Comparison of ENCODE assay signal across 22 cellular contexts in the genomic region with DNA sequence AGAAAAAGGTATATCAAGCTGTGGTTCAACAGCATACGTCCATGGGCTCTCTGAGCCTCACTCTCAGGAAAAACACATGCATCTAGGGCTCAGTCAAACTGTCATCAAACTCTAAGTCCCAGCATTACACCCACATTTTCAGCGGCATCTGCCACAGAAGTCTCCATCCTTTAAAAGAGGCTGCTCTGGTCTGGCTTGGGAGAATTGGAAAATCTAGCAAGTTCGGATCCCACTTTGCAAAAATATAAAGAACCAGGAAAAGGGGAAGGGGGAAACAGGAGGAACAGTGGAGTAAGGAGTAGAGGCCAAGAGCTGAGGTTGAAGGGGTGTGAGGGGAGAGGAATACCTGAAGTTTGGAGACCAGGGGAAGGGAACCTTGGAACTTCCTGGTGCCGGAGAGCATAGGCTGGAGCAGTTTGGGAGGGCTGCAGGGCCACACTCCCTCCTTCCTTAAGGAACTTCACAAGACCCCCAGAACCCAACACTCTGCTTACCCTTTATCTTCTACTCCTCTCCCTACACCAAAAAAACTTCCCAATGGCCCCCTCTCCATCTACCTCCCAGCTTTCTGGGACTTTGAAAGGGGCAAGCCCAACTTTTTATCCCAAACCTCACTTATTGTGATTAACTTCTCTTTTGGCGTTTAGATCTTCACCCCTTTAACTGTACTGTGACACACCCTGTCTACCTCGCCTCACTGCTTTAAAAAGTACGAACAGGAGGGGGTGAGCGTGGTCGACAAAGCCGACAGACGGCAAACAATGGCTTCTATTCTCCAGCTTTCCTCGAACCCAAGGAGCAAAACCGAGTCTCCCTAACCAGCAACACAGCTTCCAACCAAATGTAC. TPM values are rescaled to one million over a fixed set of nuclear protein-coding genes. Genes with fewer than 3 reads are reported as not detected.
DNase-seq lines count a peak whose midpoint lies in the region; ATAC-seq, FAIRE-seq and TF ChIP-seq lines count a peak whose summit lies in the region.
"Had no signal": no experiment of that assay in that cellular context is flagged by ENCODE, and none has a peak within 500 bp of the region (broad histone marks: within the 10 kb centered on the region; RNA-seq: fewer than 3 reads in every experiment).

No MANE protein-coding gene starts in this region.

- no peak overlapping the region for H2BK5ac ChIP-seq in neuronal stem cell (ENCODE audit: low read length)

- in situ Hi-C loops in GM13976 (cut with MboI; ENCODE audit: low sequenced_read_pairs, unreplicated experiment): loop anchor here (10.0 kb wide), 1 partner anchor 432 kb away; no protein-coding TSS in a partner anchor

- H2BK120ac ChIP-seq in neuronal stem cell (ENCODE audit: low read depth, low read length): no peak overlapping the region

- no peak overlapping the region for H3K9ac ChIP-seq in neuronal stem cell (ENCODE audit: low read depth, low read length, poor library complexity)
- H3K9ac ChIP-seq: GM23248 had no signal

- H3K4me3 ChIP-seq in neuronal stem cell (ENCODE audit: low read length in 2 of 2): peak overlapping the region; percentile 59 to 81
- H3K4me3 ChIP-seq: GM23248, spleen, testis had no signal

- CTCF ChIA-PET in WTC11 (lab: Charles Lee): interaction anchor here (1.0 to 2.2 kb wide), 3 partner anchors 9 to 151 kb away, joined by 4 to 10 read pairs (median 8); no protein-coding TSS in a partner anchor

- no CpG with 5 or more reads among the region's 13 CpGs for WGBS in neuronal stem cell (ENCODE audit: extremely low coverage in 2 of 2, insufficient read length in 2 of 2, insufficient replicate concordance in 1 of 2), 2 donors

- H3K9me3 Mint-ChIP-seq in WTC11: no peaks in the 10 kb centered on the region

- H2AFZ ChIP-seq in neuronal stem cell (ENCODE audit: low read length): no peak overlapping the region
- H2AFZ ChIP-seq: GM23248 had no signal

- H4K8ac ChIP-seq in neuronal stem cell (ENCODE audit: low read depth, low read length): no peak overlapping the region

- peaks cover 6 to 59% of the 10 kb centered on the region in 2 donors for H3K36me3 ChIP-seq in neuronal stem cell (replicated peaks in 1 of 2; ENCODE audit: control insufficient read depth in 2 of 2, insufficient read depth in 2 of 2, low read length in 2 of 2)
- H3K36me3 ChIP-seq: spleen had no signal

- no peak for FAIRE-seq in HTR-8/SVneo (lab: Jason Lieb, UNC)
- FAIRE-seq: TTC549 had no signal

- no peak for ATAC-seq in WTC11
- no peak for ATAC-seq in GM21786 (IDR thresholded peaks at IDR 0.05; ENCODE audit: unreplicated experiment)
- ATAC-seq: left colon, psoas muscle had no signal

- peaks cover 13% of the 10 kb centered on the region for H3K79me1 ChIP-seq in neuronal stem cell (ENCODE audit: low read depth, low read length)

- H2BK12ac ChIP-seq in neuronal stem cell (ENCODE audit: low read length): no peak overlapping the region

- no peak for TF ChIP-seq CTCF in GM13976 (IDR thresholded peaks at IDR 0.05; ENCODE audit: borderline replicate concordance, control extremely low read depth, extremely low read depth, insufficient read depth, missing control alignments)
- no peak for TF ChIP-seq CTCF in WTC11 (IDR thresholded peaks at IDR 0.05)

- H3K4me1 ChIP-seq in neuronal stem cell (ENCODE audit: control insufficient read depth in 2 of 2, insufficient read depth in 1 of 2, low read depth in 1 of 2, low read length in 2 of 2): peaks cover 11 to 32% of the 10 kb centered on the region in 2 donors

- no peak overlapping the region for H3K4ac ChIP-seq in neuronal stem cell (ENCODE audit: low read length)

- H3K27me3 ChIP-seq in neuronal stem cell (ENCODE audit: control insufficient read depth in 3 of 3, insufficient read depth in 3 of 3, low read depth in 1 of 3, low read length in 3 of 3): peaks cover 0 to 17% (median 0%) of the 10 kb centered on the region in 3 experiments

- H3K9me3 ChIP-seq in neuronal stem cell (replicated peaks in 1 of 2; ENCODE audit: control insufficient read depth in 2 of 2, insufficient read depth in 1 of 2, low read depth in 1 of 2, low read length in 2 of 2): peaks cover 0 to 10% of the 10 kb centered on the region in 2 donors
- H3K9me3 ChIP-seq: psoas muscle, testis had no signal

- H3K18ac ChIP-seq in neuronal stem cell (ENCODE audit: low read length): peak overlapping the region; percentile 60

- peak overlapping the region; percentile 67 for H3K4me2 ChIP-seq in neuronal stem cell (ENCODE audit: insufficient read depth, low read length, poor library complexity, severe bottlenecking)

- H3K14ac ChIP-seq in neuronal stem cell (ENCODE audit: low read length): no peak overlapping the region

- H2AK5ac ChIP-seq in neuronal stem cell (ENCODE audit: low read depth, low read length): no peak overlapping the region

- peaks cover 75% of the 10 kb centered on the region for H3K4me1 Mint-ChIP-seq in WTC11

- H3K36me3 Mint-ChIP-seq in WTC11: no peaks in the 10 kb centered on the region

- no peak overlapping the region for H4K91ac ChIP-seq in neuronal stem cell (ENCODE audit: low read depth, low read length, poor library complexity)

- DNase-seq in GM13976 (ENCODE audit: low spot score): peak; percentile 18
- no peak for DNase-seq in WTC11 (ENCODE audit: low spot score)
- peak; percentile 18 for DNase-seq in glomerular visceral epithelial cell (ENCODE audit: extremely low spot score)
- no peak for DNase-seq in neuronal stem cell (ENCODE audit: low spot score)
- DNase-seq in HTR-8/SVneo (ENCODE audit: insufficient read length, low spot score): no peak
- no peak for DNase-seq in D341Med (ENCODE audit: low spot score)
- DNase-seq in Kasumi-1 (lab: John Stamatoyannopoulos, UW): no peak
- DNase-seq: Calu3; central memory CD4-positive, alpha-beta T cell; effector memory CD4-positive, alpha-beta T cell; GM23248; hypothalamus; left colon; NCI-H1436 treated with DMSO at 0.1 percent for 48 hours; NCI-H2171 treated with DMSO at 0.1 percent for 48 hours; NCI-H748 treated with DMSO at 0.1 percent for 48 hours; psoas muscle; spleen; testis had no signal

- peaks cover 100% of the 10 kb centered on the region for H3K27me3 Mint-ChIP-seq in WTC11 (ENCODE audit: low read depth)

- H3K23ac ChIP-seq in neuronal stem cell (ENCODE audit: low read depth, low read length, poor library complexity): no peak overlapping the region

- POLR2A ChIA-PET in WTC11 (lab: Charles Lee): interaction anchor here (1.0 kb wide), 1 partner anchor 151 kb away, joined by 3 read pairs; no protein-coding TSS in a partner anchor

- peak overlapping the region; percentile 49 for H3K4me3 Mint-ChIP-seq in WTC11

- no peak overlapping the region for H3K27ac Mint-ChIP-seq in WTC11

- no peak overlapping the region for H2BK15ac ChIP-seq in neuronal stem cell (ENCODE audit: low read length)

- no peak overlapping the region for H3K27ac ChIP-seq in neuronal stem cell (replicated peaks; ENCODE audit: low read length)
- H3K27ac ChIP-seq: GM23248, psoas muscle, spleen, testis had no signal

TF ChIP-seq in WTC11, 78 proteins besides CTCF, POLR2A, EP300 and RAD21 (continues in another document):
- TF ChIP-seq HMGA2 (CRISPR knock-in tag; IDR thresholded peaks at IDR 0.05) (no peak), TP53 (CRISPR knock-in tag; IDR thresholded peaks at IDR 0.05) (no peak), ZNF219 (CRISPR knock-in tag; IDR thresholded peaks at IDR 0.05; ENCODE audit: borderline replicate concordance) (no peak), ZNF232 (CRISPR knock-in tag; IDR thresholded peaks at IDR 0.05) (no peak), NFE2L1 (CRISPR knock-in tag; IDR thresholded peaks at IDR 0.05) (no peak)
- TF ChIP-seq, protein P1, sequence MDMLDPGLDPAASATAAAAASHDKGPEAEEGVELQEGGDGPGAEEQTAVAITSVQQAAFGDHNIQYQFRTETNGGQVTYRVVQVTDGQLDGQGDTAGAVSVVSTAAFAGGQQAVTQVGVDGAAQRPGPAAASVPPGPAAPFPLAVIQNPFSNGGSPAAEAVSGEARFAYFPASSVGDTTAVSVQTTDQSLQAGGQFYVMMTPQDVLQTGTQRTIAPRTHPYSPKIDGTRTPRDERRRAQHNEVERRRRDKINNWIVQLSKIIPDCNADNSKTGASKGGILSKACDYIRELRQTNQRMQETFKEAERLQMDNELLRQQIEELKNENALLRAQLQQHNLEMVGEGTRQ (CRISPR knock-in tag; IDR thresholded peaks at IDR 0.05): no peak
- TF ChIP-seq, protein P2, sequence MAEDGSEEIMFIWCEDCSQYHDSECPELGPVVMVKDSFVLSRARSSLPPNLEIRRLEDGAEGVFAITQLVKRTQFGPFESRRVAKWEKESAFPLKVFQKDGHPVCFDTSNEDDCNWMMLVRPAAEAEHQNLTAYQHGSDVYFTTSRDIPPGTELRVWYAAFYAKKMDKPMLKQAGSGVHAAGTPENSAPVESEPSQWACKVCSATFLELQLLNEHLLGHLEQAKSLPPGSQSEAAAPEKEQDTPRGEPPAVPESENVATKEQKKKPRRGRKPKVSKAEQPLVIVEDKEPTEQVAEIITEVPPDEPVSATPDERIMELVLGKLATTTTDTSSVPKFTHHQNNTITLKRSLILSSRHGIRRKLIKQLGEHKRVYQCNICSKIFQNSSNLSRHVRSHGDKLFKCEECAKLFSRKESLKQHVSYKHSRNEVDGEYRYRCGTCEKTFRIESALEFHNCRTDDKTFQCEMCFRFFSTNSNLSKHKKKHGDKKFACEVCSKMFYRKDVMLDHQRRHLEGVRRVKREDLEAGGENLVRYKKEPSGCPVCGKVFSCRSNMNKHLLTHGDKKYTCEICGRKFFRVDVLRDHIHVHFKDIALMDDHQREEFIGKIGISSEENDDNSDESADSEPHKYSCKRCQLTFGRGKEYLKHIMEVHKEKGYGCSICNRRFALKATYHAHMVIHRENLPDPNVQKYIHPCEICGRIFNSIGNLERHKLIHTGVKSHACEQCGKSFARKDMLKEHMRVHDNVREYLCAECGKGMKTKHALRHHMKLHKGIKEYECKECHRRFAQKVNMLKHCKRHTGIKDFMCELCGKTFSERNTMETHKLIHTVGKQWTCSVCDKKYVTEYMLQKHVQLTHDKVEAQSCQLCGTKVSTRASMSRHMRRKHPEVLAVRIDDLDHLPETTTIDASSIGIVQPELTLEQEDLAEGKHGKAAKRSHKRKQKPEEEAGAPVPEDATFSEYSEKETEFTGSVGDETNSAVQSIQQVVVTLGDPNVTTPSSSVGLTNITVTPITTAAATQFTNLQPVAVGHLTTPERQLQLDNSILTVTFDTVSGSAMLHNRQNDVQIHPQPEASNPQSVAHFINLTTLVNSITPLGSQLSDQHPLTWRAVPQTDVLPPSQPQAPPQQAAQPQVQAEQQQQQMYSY (CRISPR knock-in tag; IDR thresholded peaks at IDR 0.05): no peak

RNA-seq across cellular contexts. Expression of a gene that starts 4.0 kb away (rescaled TPM):
- total RNA-seq in WTC11 (2021): 0.18 to 3.3 TPM (median 0.30 TPM) in 3 replicates
- 254 TPM for polyA plus RNA-seq in neuronal stem cell (2013, experiment 1 of 2)
- 259 TPM for polyA plus RNA-seq in neuronal stem cell (2013, experiment 2 of 2)
- total RNA-seq: GM23248, HT-29, spleen had no signal
- polyA plus RNA-seq: psoas muscle had no signal

Comparison
In these comparisons a context has a peak if more than half of its experiments do, and no peak if none do; other contexts are left out.
1. DNase-seq: peak in GM13976 (single experiment) and glomerular visceral epithelial cell (single experiment); none in WTC11 (single experiment), neuronal stem cell (single experiment), HTR-8/SVneo (single experiment), D341Med (single experiment) and Kasumi-1 (0 of 2).